Comparison of ENCODE assay signal across 1 cellular context in the genomic region with DNA sequence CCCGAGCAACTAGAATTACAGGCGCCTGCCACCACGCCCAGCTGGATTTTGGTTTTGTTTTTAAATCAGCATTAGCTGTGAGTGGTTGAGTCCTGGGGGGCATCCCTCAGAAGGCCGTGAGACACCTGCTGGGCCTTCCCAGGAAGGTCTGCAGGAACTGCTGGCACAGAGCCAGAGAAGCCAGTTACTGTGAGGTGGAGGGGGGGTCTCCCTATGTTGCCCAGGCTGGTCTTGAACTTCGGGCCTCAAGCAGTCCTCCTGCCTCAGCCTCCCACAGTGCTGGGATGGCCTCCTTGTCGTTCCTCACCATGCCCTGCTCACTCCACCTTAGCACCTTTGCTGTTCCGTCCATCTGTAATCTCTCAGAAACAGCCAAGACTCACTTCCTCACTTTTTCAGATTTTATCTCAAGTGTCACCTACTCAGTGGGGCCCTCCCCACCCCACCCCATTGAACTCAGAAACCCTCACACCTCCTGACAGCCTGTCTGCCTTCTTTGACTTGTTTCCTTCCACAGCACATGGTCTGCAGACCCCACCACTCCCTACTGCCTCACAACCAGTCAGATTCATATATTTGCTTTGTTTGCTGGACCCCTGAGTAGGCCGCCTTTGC.
A peak's percentile ranks its signal among the peaks of the same experiment; 100 is the strongest.
TF ChIP-seq lines count a peak whose summit lies in the region.

No MANE protein-coding gene starts in this region.

TF ChIP-seq in K562, 482 proteins besides CTCF, POLR2A, EP300 and RAD21 (continued from another document):
- TF ChIP-seq, protein P1, sequence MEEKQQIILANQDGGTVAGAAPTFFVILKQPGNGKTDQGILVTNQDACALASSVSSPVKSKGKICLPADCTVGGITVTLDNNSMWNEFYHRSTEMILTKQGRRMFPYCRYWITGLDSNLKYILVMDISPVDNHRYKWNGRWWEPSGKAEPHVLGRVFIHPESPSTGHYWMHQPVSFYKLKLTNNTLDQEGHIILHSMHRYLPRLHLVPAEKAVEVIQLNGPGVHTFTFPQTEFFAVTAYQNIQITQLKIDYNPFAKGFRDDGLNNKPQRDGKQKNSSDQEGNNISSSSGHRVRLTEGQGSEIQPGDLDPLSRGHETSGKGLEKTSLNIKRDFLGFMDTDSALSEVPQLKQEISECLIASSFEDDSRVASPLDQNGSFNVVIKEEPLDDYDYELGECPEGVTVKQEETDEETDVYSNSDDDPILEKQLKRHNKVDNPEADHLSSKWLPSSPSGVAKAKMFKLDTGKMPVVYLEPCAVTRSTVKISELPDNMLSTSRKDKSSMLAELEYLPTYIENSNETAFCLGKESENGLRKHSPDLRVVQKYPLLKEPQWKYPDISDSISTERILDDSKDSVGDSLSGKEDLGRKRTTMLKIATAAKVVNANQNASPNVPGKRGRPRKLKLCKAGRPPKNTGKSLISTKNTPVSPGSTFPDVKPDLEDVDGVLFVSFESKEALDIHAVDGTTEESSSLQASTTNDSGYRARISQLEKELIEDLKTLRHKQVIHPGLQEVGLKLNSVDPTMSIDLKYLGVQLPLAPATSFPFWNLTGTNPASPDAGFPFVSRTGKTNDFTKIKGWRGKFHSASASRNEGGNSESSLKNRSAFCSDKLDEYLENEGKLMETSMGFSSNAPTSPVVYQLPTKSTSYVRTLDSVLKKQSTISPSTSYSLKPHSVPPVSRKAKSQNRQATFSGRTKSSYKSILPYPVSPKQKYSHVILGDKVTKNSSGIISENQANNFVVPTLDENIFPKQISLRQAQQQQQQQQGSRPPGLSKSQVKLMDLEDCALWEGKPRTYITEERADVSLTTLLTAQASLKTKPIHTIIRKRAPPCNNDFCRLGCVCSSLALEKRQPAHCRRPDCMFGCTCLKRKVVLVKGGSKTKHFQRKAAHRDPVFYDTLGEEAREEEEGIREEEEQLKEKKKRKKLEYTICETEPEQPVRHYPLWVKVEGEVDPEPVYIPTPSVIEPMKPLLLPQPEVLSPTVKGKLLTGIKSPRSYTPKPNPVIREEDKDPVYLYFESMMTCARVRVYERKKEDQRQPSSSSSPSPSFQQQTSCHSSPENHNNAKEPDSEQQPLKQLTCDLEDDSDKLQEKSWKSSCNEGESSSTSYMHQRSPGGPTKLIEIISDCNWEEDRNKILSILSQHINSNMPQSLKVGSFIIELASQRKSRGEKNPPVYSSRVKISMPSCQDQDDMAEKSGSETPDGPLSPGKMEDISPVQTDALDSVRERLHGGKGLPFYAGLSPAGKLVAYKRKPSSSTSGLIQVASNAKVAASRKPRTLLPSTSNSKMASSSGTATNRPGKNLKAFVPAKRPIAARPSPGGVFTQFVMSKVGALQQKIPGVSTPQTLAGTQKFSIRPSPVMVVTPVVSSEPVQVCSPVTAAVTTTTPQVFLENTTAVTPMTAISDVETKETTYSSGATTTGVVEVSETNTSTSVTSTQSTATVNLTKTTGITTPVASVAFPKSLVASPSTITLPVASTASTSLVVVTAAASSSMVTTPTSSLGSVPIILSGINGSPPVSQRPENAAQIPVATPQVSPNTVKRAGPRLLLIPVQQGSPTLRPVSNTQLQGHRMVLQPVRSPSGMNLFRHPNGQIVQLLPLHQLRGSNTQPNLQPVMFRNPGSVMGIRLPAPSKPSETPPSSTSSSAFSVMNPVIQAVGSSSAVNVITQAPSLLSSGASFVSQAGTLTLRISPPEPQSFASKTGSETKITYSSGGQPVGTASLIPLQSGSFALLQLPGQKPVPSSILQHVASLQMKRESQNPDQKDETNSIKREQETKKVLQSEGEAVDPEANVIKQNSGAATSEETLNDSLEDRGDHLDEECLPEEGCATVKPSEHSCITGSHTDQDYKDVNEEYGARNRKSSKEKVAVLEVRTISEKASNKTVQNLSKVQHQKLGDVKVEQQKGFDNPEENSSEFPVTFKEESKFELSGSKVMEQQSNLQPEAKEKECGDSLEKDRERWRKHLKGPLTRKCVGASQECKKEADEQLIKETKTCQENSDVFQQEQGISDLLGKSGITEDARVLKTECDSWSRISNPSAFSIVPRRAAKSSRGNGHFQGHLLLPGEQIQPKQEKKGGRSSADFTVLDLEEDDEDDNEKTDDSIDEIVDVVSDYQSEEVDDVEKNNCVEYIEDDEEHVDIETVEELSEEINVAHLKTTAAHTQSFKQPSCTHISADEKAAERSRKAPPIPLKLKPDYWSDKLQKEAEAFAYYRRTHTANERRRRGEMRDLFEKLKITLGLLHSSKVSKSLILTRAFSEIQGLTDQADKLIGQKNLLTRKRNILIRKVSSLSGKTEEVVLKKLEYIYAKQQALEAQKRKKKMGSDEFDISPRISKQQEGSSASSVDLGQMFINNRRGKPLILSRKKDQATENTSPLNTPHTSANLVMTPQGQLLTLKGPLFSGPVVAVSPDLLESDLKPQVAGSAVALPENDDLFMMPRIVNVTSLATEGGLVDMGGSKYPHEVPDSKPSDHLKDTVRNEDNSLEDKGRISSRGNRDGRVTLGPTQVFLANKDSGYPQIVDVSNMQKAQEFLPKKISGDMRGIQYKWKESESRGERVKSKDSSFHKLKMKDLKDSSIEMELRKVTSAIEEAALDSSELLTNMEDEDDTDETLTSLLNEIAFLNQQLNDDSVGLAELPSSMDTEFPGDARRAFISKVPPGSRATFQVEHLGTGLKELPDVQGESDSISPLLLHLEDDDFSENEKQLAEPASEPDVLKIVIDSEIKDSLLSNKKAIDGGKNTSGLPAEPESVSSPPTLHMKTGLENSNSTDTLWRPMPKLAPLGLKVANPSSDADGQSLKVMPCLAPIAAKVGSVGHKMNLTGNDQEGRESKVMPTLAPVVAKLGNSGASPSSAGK (IDR thresholded peaks at IDR 0.05) = peak; percentile 81
- TF ChIP-seq, protein P2, sequence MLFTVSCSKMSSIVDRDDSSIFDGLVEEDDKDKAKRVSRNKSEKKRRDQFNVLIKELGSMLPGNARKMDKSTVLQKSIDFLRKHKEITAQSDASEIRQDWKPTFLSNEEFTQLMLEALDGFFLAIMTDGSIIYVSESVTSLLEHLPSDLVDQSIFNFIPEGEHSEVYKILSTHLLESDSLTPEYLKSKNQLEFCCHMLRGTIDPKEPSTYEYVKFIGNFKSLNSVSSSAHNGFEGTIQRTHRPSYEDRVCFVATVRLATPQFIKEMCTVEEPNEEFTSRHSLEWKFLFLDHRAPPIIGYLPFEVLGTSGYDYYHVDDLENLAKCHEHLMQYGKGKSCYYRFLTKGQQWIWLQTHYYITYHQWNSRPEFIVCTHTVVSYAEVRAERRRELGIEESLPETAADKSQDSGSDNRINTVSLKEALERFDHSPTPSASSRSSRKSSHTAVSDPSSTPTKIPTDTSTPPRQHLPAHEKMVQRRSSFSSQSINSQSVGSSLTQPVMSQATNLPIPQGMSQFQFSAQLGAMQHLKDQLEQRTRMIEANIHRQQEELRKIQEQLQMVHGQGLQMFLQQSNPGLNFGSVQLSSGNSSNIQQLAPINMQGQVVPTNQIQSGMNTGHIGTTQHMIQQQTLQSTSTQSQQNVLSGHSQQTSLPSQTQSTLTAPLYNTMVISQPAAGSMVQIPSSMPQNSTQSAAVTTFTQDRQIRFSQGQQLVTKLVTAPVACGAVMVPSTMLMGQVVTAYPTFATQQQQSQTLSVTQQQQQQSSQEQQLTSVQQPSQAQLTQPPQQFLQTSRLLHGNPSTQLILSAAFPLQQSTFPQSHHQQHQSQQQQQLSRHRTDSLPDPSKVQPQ (CRISPR knock-in tag; IDR thresholded peaks at IDR 0.05; ENCODE audit: borderline replicate concordance) = no peak
- TF ChIP-seq ZNF124 (CRISPR knock-in tag; IDR thresholded peaks at IDR 0.05) (no peak), ZEB2 (IDR thresholded peaks at IDR 0.05) (peak; percentile 96), SOX6 (IDR thresholded peaks at IDR 0.05) (peak; percentile 81), ZNF121 (CRISPR knock-in tag; conservative IDR thresholded peaks at IDR 0.05) (no peak), KAT2B (IDR thresholded peaks at IDR 0.05; ENCODE audit: low read depth, low read length) (no peak), ESRRA (IDR thresholded peaks at IDR 0.05; ENCODE audit: borderline replicate concordance, low read depth) (peak; percentile 64; the same call in 1 of the 2 replicates), CAMTA2 (CRISPR knock-in tag; conservative IDR thresholded peaks at IDR 0.05) (no peak), SP1 (CRISPR knock-in tag; IDR thresholded peaks at IDR 0.05) (no peak), ELF1 (tag; IDR thresholded peaks at IDR 0.05) (no peak), TCF7 (IDR thresholded peaks at IDR 0.05; ENCODE audit: borderline replicate concordance) (no peak), TCFL5 (CRISPR knock-in tag; conservative IDR thresholded peaks at IDR 0.05) (no peak), IFI16 (CRISPR knock-in tag; IDR thresholded peaks at IDR 0.05) (no peak), ZNF274 (IDR thresholded peaks at IDR 0.05; ENCODE audit: borderline replicate concordance, low read depth, low read length) (no peak), ZC3H4 (CRISPR knock-in tag; IDR thresholded peaks at IDR 0.05; ENCODE audit: borderline replicate concordance) (no peak), ZBTB11 (CRISPR knock-in tag; IDR thresholded peaks at IDR 0.05) (no peak), E2F3 (CRISPR knock-in tag; IDR thresholded peaks at IDR 0.05) (no peak), MCM3 (IDR thresholded peaks at IDR 0.05) (no peak), ZKSCAN8 (CRISPR knock-in tag; IDR thresholded peaks at IDR 0.05) (no peak), CHD1 (IDR thresholded peaks at IDR 0.05; ENCODE audit: low read length) (no peak)
- TF ChIP-seq, protein P3, sequence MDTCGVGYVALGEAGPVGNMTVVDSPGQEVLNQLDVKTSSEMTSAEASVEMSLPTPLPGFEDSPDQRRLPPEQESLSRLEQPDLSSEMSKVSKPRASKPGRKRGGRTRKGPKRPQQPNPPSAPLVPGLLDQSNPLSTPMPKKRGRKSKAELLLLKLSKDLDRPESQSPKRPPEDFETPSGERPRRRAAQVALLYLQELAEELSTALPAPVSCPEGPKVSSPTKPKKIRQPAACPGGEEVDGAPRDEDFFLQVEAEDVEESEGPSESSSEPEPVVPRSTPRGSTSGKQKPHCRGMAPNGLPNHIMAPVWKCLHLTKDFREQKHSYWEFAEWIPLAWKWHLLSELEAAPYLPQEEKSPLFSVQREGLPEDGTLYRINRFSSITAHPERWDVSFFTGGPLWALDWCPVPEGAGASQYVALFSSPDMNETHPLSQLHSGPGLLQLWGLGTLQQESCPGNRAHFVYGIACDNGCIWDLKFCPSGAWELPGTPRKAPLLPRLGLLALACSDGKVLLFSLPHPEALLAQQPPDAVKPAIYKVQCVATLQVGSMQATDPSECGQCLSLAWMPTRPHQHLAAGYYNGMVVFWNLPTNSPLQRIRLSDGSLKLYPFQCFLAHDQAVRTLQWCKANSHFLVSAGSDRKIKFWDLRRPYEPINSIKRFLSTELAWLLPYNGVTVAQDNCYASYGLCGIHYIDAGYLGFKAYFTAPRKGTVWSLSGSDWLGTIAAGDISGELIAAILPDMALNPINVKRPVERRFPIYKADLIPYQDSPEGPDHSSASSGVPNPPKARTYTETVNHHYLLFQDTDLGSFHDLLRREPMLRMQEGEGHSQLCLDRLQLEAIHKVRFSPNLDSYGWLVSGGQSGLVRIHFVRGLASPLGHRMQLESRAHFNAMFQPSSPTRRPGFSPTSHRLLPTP (IDR thresholded peaks at IDR 0.05; ENCODE audit: borderline replicate concordance, extremely low read depth, insufficient read length) = no peak
